In genomic region chr3:49803464-49804140, GRCh38 we compare ENCODE assay signal across 9 cellular contexts. TPM values are rescaled to one million over a fixed set of nuclear protein-coding genes. Genes with fewer than 3 reads are reported as not detected.
DNase-seq lines count a peak whose midpoint lies in the region; ATAC-seq, FAIRE-seq and TF ChIP-seq lines count a peak whose summit lies in the region.
"Had no signal": no experiment of that assay in that cellular context is flagged by ENCODE, and none has a peak within 500 bp of the region (broad histone marks: within the 10 kb centered on the region; RNA-seq: fewer than 3 reads in every experiment).

No MANE protein-coding gene starts in this region.

- no peak for TF ChIP-seq CTCF in astrocyte (IDR thresholded peaks at IDR 0.05; ENCODE audit: insufficient read depth, low read depth, low read length)

- no peak overlapping the region for H3K27ac Mint-ChIP-seq in astrocyte (ENCODE audit: unreplicated experiment)

- DNase-seq in DMS53 (lab: John Stamatoyannopoulos, UW) (peak; percentile 20), DMS53 treated with DMSO at 0.1 percent for 48 hours (lab: John Stamatoyannopoulos, UW; ENCODE audit: unreplicated experiment) (no peak), SJCRH30 (peak; percentile 60 to 67), astrocyte (ENCODE audit: low read depth) (peak; percentile 12)
- DNase-seq in stimulated activated CD4-positive, alpha-beta T cell treated with anti-CD3 and anti-CD28 coated beads, Interleukin-12 subunit alpha, Interleukin-12 subunit beta, amount 100 ng/mL, for 4 hours = peak; percentile 37

- no peaks in the 10 kb centered on the region for H3K27me3 ChIP-seq in SJCRH30
- H3K27me3 ChIP-seq in astrocyte (ENCODE audit: insufficient read depth, low read length) = no peaks in the 10 kb centered on the region

- peak overlapping the region; percentile 78 for H3K4me3 Mint-ChIP-seq in astrocyte (ENCODE audit: unreplicated experiment)

- H3K36me3 ChIP-seq in SJCRH30 (no peaks in the 10 kb centered on the region), astrocyte (ENCODE audit: insufficient read depth, low read length) (no peaks in the 10 kb centered on the region)

- H3K9me3 ChIP-seq in SJCRH30 (replicated peaks) (no peaks in the 10 kb centered on the region), astrocyte (ENCODE audit: insufficient read depth, low read depth, low read length) (no peaks in the 10 kb centered on the region)

- peaks cover 22% of the 10 kb centered on the region for H3K4me1 Mint-ChIP-seq in astrocyte (ENCODE audit: low read depth, unreplicated experiment)

- no peaks in the 10 kb centered on the region for H3K79me2 ChIP-seq in astrocyte (ENCODE audit: insufficient read depth, low read length)

- H3K4me1 ChIP-seq in SJCRH30 (peaks cover 18% of the 10 kb centered on the region), astrocyte (ENCODE audit: insufficient read depth, low read length) (peaks cover 25% of the 10 kb centered on the region)

- no peak for FAIRE-seq in astrocyte (lab: Jason Lieb, UNC)

- peaks cover 3% of the 10 kb centered on the region for H3K9me3 Mint-ChIP-seq in astrocyte (ENCODE audit: unreplicated experiment)

- ATAC-seq in HG03108 (IDR thresholded peaks at IDR 0.05; ENCODE audit: unreplicated experiment) (peak; percentile 5), HG03139 (IDR thresholded peaks at IDR 0.05; ENCODE audit: unreplicated experiment) (no peak)

- no peak overlapping the region for H3K27ac ChIP-seq in SJCRH30
- peak overlapping the region; percentile 41 for H3K27ac ChIP-seq in astrocyte (ENCODE audit: low read depth, low read length)
- H3K27ac ChIP-seq: 22Rv1 had no signal

- H3K9ac ChIP-seq in astrocyte (ENCODE audit: low read length) = peak overlapping the region; percentile 85

- H2AFZ ChIP-seq in astrocyte (ENCODE audit: low read depth, low read length) = peak overlapping the region; percentile 97

- peaks cover 18% of the 10 kb centered on the region for H3K27me3 Mint-ChIP-seq in astrocyte (ENCODE audit: low read depth, unreplicated experiment)

- H3K36me3 Mint-ChIP-seq in astrocyte (ENCODE audit: low read depth, unreplicated experiment) = no peaks in the 10 kb centered on the region

- H3K4me3 ChIP-seq in SJCRH30 (peak overlapping the region; percentile 79), astrocyte (ENCODE audit: insufficient read depth, low read depth, low read length) (peak overlapping the region; percentile 94), iPS-11a (ENCODE audit: low read depth, low read length) (peak overlapping the region; percentile 53)

- H3K4me2 ChIP-seq in astrocyte (ENCODE audit: low read length) = peak overlapping the region; percentile 100

- peaks cover 3% of the 10 kb centered on the region for H4K20me1 ChIP-seq in astrocyte (ENCODE audit: insufficient read depth, low read length)

RNA-seq across cellular contexts. Expression of gene INKA1, which starts 0.5 kb away (rescaled TPM):
- 0.20 and 0.61 TPM in 2 replicates for total RNA-seq in SJCRH30 (2014; rRNA removed; shearing (Covaris generic))
- total RNA-seq in astrocyte = 2.7 and 3.9 TPM in 2 replicates

RNA-seq across cellular contexts. Expression of gene CDHR4, which starts 3.9 kb away (rescaled TPM):
- not detected in 2 replicates for total RNA-seq in SJCRH30 (2014; rRNA removed; shearing (Covaris generic))
- not detected in 2 replicates for total RNA-seq in astrocyte

RNA-seq across cellular contexts. Expression of gene UBA7, which starts 10.2 kb away (rescaled TPM):
- total RNA-seq in SJCRH30 (2014; rRNA removed; shearing (Covaris generic)) = 0.85 and 0.99 TPM in 2 replicates
- 18.9 and 26.2 TPM in 2 replicates for total RNA-seq in astrocyte

RNA-seq across cellular contexts. Expression of gene IP6K1, which starts 17.3 kb away (rescaled TPM):
- 28.7 and 30.3 TPM in 2 replicates for total RNA-seq in SJCRH30 (2014; rRNA removed; shearing (Covaris generic))
- total RNA-seq in astrocyte = 34.5 and 38.3 TPM in 2 replicates

RNA-seq across cellular contexts. Expression of gene TRAIP, which starts 52.8 kb away (rescaled TPM):
- total RNA-seq in SJCRH30 (2014; rRNA removed; shearing (Covaris generic)) = 14.5 and 15.6 TPM in 2 replicates
- 3.2 and 3.4 TPM in 2 replicates for total RNA-seq in astrocyte

Comparison
In these comparisons a context has a peak if more than half of its experiments do, and no peak if none do; other contexts are left out.
1. RNA of gene UBA7, which starts 10.2 kb away (total RNA-seq): 18.9 to 26.2 TPM in astrocyte; 0.85 to 0.99 TPM in SJCRH30; every median in the first group is over 10 times any median in the second.
2. Peak in every context shown above with its lines, with median percentiles within 50 percentile points of each other: H3K4me3 ChIP-seq.